Comparison of ENCODE assay signal across 17 cellular contexts in genomic region chr7:7832518-7832917, GRCh38.
"Had no signal": no experiment of that assay in that cellular context is flagged by ENCODE, and none has a peak within 500 bp of the region (broad histone marks: within the 10 kb centered on the region; RNA-seq: fewer than 3 reads in every experiment).

No MANE protein-coding gene starts in this region.

- H3K36me3 ChIP-seq: MG63 had no signal

- H3K9me2 ChIP-seq: SK-N-SH had no signal

- H3K4me3 ChIP-seq: MG63 had no signal

- H3K27ac ChIP-seq: RWPE1 had no signal

- H3K9me3 ChIP-seq: MG63, SK-N-SH had no signal

- DNase-seq: IMR-90, Karpas-422, KG1, MG63, NCI-H1092, NCI-H1694 treated with DMSO at 0.1 percent for 48 hours, NCI-H1930, NCI-H2081, NCI-H2107, NCI-H2227 treated with DMSO at 0.1 percent for 48 hours, NCI-H524, NCI-H526 treated with DMSO at 0.1 percent for 48 hours, NCI-H774, SHP77, SK-N-SH, SW 1271 had no signal

- H3K27me3 ChIP-seq: MG63 had no signal

- H3K4me2 ChIP-seq: SK-N-SH had no signal
